ENCODE assay signal across 13 cellular contexts in the genomic region with DNA sequence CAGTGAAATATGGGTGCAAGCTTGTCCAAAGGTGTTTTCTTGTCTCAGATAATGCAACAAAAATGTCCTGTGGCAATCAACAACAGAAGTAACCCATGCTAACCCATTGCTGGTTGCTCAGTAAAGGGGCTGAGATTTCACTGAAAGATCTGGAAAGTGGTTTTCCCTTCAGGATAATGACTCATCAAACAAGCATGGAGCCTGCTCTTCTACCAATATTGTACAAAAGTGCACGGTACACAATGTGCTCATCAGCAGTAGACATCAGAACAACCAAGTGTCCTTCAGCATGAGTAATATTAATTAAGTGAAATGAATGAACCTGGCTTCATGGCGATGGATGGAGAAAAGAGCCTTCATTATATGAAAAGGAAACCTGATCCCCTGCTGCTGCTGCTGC.
DNase-seq lines count a peak whose midpoint lies in the region; TF ChIP-seq lines count a peak whose summit lies in the region.
"Had no signal": no experiment of that assay in that cellular context is flagged by ENCODE, and none has a peak within 500 bp of the region (broad histone marks: within the 10 kb centered on the region; RNA-seq: fewer than 3 reads in every experiment).

No MANE protein-coding gene starts in this region.

- no TSS peak for BruUV-seq in mammary epithelial cell (replicated peaks; lab: Mats Ljungman, UMichigan)

- in situ Hi-C loops in mammary epithelial cell (cut with MboI; ENCODE audit: low sequenced_read_pairs in 2 of 2) (no loop called here), transverse colon (cut with MboI; ENCODE audit: low pct_ligation_motif_present in 1 of 4, low pct_unique_long_range_greater_than_20kb in 1 of 4, low sequenced_read_pairs in 3 of 4) (no loop called here)

- dilution Hi-C loops in mammary epithelial cell (cut with HindIII; ENCODE audit: low sequenced_read_pairs): no loop called here

- no peak overlapping the region for H3K18ac ChIP-seq in mesendoderm (ENCODE audit: low read length)

- H3K9me3 ChIP-seq in mammary epithelial cell (replicated peaks; ENCODE audit: insufficient read depth, low read length) (peaks cover 2% of the 10 kb centered on the region), transverse colon (no peaks in the 10 kb centered on the region)
- H3K9me3 ChIP-seq in CD8-positive, alpha-beta memory T cell (ENCODE audit: low read length): no peaks in the 10 kb centered on the region
- H3K9me3 ChIP-seq: BE2C had no signal

- TF ChIP-seq POLR2A in transverse colon (IDR thresholded peaks at IDR 0.05): no peak

- no peak overlapping the region for H3K9ac ChIP-seq in mammary epithelial cell (ENCODE audit: insufficient read depth, low read length)
- no peak overlapping the region for H3K9ac ChIP-seq in mesendoderm (ENCODE audit: low read length)
- H3K9ac ChIP-seq: neural progenitor cell had no signal

- no peaks in the 10 kb centered on the region for H4K20me1 ChIP-seq in mammary epithelial cell (ENCODE audit: insufficient read depth, low read length)

- no peak overlapping the region for H3K23ac ChIP-seq in mesendoderm (ENCODE audit: low read length)

- peaks cover 2 to 7% (median 5%) of the 10 kb centered on the region in 5 donors for H3K9me3 Mint-ChIP-seq in CD8-positive, alpha-beta memory T cell

- 0% methylated on average over 2 of the region's 2 CpGs for WGBS in mammary epithelial cell (ENCODE audit: low coverage, missing lambda C conversion rate)
- WGBS in mesendoderm (ENCODE audit: extremely low coverage, insufficient coverage, low lambda C conversion rate): no CpG with 5 or more reads among the region's 2 CpGs
- WGBS in transverse colon (ENCODE audit: low coverage in 1 of 2), 2 donors: 73 to 84% methylated on average over 2 of the region's 2 CpGs

- H4K8ac ChIP-seq in mesendoderm (ENCODE audit: low read depth, low read length): peak overlapping the region; percentile 31

- H2BK15ac ChIP-seq in mesendoderm (replicated peaks; ENCODE audit: low read depth): no peak overlapping the region

- DNase-seq in DMS53 treated with DMSO at 0.1 percent for 48 hours (lab: John Stamatoyannopoulos, UW; ENCODE audit: unreplicated experiment) (peak; percentile 72), NCI-H226 (peak; percentile 64), mammary epithelial cell (peak; percentile 91), mesendoderm (no peak), SKM-1 treated with dmso at 0.1 percent for 144 hours (lab: John Stamatoyannopoulos, UW; ENCODE audit: unreplicated experiment) (no peak), transverse colon (no peak), HEK293T (ENCODE audit: extremely low spot score) (no peak)
- no peak for DNase-seq in CD8-positive, alpha-beta memory T cell
- DNase-seq: activated CD4-positive, alpha-beta T cell treated with anti-CD3 and anti-CD28 coated beads, Interleukin-2, amount 50 U/mL, for 1 hour; BE2C; caudate nucleus; kidney glomerular epithelial cell had no signal

- no peak overlapping the region for H3K27ac Mint-ChIP-seq in CD8-positive, alpha-beta memory T cell
- H3K27ac Mint-ChIP-seq: neural progenitor cell had no signal

- H3K36me3 Mint-ChIP-seq in CD8-positive, alpha-beta memory T cell: no peaks in the 10 kb centered on the region

- POLR2A ChIA-PET in CD8-positive, alpha-beta memory T cell (lab: Charles Lee): no interaction called here
- POLR2A ChIA-PET in HEK293T (lab: Yijun Ruan, JAX): no interaction called here

- H3K27ac ChIP-seq in mammary epithelial cell (ENCODE audit: insufficient read depth, low read depth, low read length) (peak overlapping the region; percentile 78), mesendoderm (ENCODE audit: low read depth, low read length) (no peak overlapping the region), transverse colon (no peak overlapping the region)
- H3K27ac ChIP-seq in CD8-positive, alpha-beta memory T cell (ENCODE audit: low read depth, low read length): no peak overlapping the region
- H3K27ac ChIP-seq: neural progenitor cell had no signal

- H3K4me1 Mint-ChIP-seq in CD8-positive, alpha-beta memory T cell: no peaks in the 10 kb centered on the region

- peaks cover 28% of the 10 kb centered on the region for H3K4me1 ChIP-seq in mammary epithelial cell (ENCODE audit: insufficient read depth, low read length)
- H3K4me1 ChIP-seq in mesendoderm (ENCODE audit: control insufficient read depth, low read depth, low read length): no peaks in the 10 kb centered on the region
- no peaks in the 10 kb centered on the region for H3K4me1 ChIP-seq in CD8-positive, alpha-beta memory T cell (ENCODE audit: insufficient read depth, low read length)
- H3K4me1 ChIP-seq in transverse colon: no peaks in the 10 kb centered on the region
- H3K4me1 ChIP-seq: BE2C had no signal

- no peak overlapping the region for H4K5ac ChIP-seq in mesendoderm (ENCODE audit: low read length)

- H3K4me3 ChIP-seq in mammary epithelial cell (replicated peaks in 1 of 3; ENCODE audit: insufficient read depth in 1 of 3, low read depth in 2 of 3, low read length in 3 of 3) (no peak overlapping the region), mesendoderm (ENCODE audit: low read length) (no peak overlapping the region), transverse colon (no peak overlapping the region)
- no peak overlapping the region for H3K4me3 ChIP-seq in CD8-positive, alpha-beta memory T cell (ENCODE audit: low read length)
- H3K4me3 ChIP-seq: neural progenitor cell had no signal

- TF ChIP-seq EP300 in transverse colon (IDR thresholded peaks at IDR 0.05; ENCODE audit: low read depth): no peak

- no peaks in the 10 kb centered on the region for H3K79me2 ChIP-seq in mammary epithelial cell (ENCODE audit: insufficient read depth, low read length)
- H3K79me2 ChIP-seq in mesendoderm (ENCODE audit: control insufficient read depth, insufficient read depth, low read length): no peaks in the 10 kb centered on the region

- H3K4me2 ChIP-seq in mammary epithelial cell (ENCODE audit: insufficient read depth, low read depth, low read length) (peak overlapping the region; percentile 54), mesendoderm (ENCODE audit: low read length) (no peak overlapping the region)
- H3K4me2 ChIP-seq: neural progenitor cell had no signal

- H3K4me3 Mint-ChIP-seq in CD8-positive, alpha-beta memory T cell: no peak overlapping the region
- H3K4me3 Mint-ChIP-seq: neural progenitor cell had no signal

- H2AFZ ChIP-seq in mammary epithelial cell (ENCODE audit: low read depth, low read length): peak overlapping the region; percentile 48
- H2AFZ ChIP-seq: neural progenitor cell had no signal

- no peak overlapping the region for H3K4ac ChIP-seq in mesendoderm (ENCODE audit: low read depth, low read length)

- intact Hi-C loops in mammary epithelial cell (cut with micrococcal nuclease): no loop called here
- intact Hi-C loops in transverse colon (cut with DNase I; ENCODE audit: low total_unique reads): no loop called here

- no peak overlapping the region for H3K56ac ChIP-seq in mesendoderm (ENCODE audit: low read length)

- H2AK5ac ChIP-seq in mesendoderm (ENCODE audit: low read length): no peak overlapping the region

- H3K36me3 ChIP-seq in mammary epithelial cell (ENCODE audit: insufficient read depth, low read length): no peaks in the 10 kb centered on the region
- H3K36me3 ChIP-seq in mesendoderm (ENCODE audit: control insufficient read depth, insufficient read depth, low read length): no peaks in the 10 kb centered on the region
- no peaks in the 10 kb centered on the region for H3K36me3 ChIP-seq in CD8-positive, alpha-beta memory T cell (ENCODE audit: insufficient read depth, low read length)
- no peaks in the 10 kb centered on the region for H3K36me3 ChIP-seq in transverse colon
- H3K36me3 ChIP-seq: BE2C, neural progenitor cell had no signal

- peaks cover 3 to 4% of the 10 kb centered on the region in 2 donors for H3K27me3 Mint-ChIP-seq in CD8-positive, alpha-beta memory T cell

- no peak overlapping the region for H2BK5ac ChIP-seq in mesendoderm (ENCODE audit: low read length)

- CTCF ChIA-PET in mammary epithelial cell (lab: Charles Lee; ENCODE audit: low non-redundant PET): no interaction called here
- CTCF ChIA-PET in CD8-positive, alpha-beta memory T cell (lab: Charles Lee): no interaction called here
- CTCF ChIA-PET in HEK293T (lab: Yijun Ruan, JAX): no interaction called here

- H3K79me1 ChIP-seq in mesendoderm (ENCODE audit: low read length): no peaks in the 10 kb centered on the region

- TF ChIP-seq CTCF in mammary epithelial cell (conservative IDR thresholded peaks at IDR 0.05 in 1 of 2, IDR thresholded peaks at IDR 0.05 in 1 of 2; ENCODE audit: extremely low read depth in 1 of 2, insufficient read depth in 1 of 2, low read depth in 1 of 2, low read length in 2 of 2) (no peak), transverse colon (IDR thresholded peaks at IDR 0.05) (no peak)

- no peak overlapping the region for H2BK120ac ChIP-seq in mesendoderm (ENCODE audit: low read depth, low read length)

- no peaks in the 10 kb centered on the region for H3K27me3 ChIP-seq in mammary epithelial cell (ENCODE audit: insufficient read depth, low read length)
- H3K27me3 ChIP-seq in mesendoderm (ENCODE audit: insufficient read depth, low read length, poor library complexity): no peaks in the 10 kb centered on the region
- no peaks in the 10 kb centered on the region for H3K27me3 ChIP-seq in CD8-positive, alpha-beta memory T cell (ENCODE audit: insufficient read depth, low read length, poor library complexity, severe bottlenecking)
- H3K27me3 ChIP-seq in transverse colon: no peaks in the 10 kb centered on the region
- H3K27me3 ChIP-seq: BE2C, neural progenitor cell had no signal

TF ChIP-seq in HEK293T, 16 proteins besides CTCF, POLR2A, EP300 and RAD21 (continues in another document):
- TF ChIP-seq CTBP1 (IDR thresholded peaks at IDR 0.05; ENCODE audit: borderline replicate concordance): no peak
- TF ChIP-seq FOXA1 (IDR thresholded peaks at IDR 0.05): no peak
- TF ChIP-seq ARNT (IDR thresholded peaks at IDR 0.05): no peak
- TF ChIP-seq, protein P1, sequence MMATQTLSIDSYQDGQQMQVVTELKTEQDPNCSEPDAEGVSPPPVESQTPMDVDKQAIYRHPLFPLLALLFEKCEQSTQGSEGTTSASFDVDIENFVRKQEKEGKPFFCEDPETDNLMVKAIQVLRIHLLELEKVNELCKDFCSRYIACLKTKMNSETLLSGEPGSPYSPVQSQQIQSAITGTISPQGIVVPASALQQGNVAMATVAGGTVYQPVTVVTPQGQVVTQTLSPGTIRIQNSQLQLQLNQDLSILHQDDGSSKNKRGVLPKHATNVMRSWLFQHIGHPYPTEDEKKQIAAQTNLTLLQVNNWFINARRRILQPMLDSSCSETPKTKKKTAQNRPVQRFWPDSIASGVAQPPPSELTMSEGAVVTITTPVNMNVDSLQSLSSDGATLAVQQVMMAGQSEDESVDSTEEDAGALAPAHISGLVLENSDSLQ (IDR thresholded peaks at IDR 0.05): no peak
- no peak for TF ChIP-seq LEF1 (IDR thresholded peaks at IDR 0.05; ENCODE audit: borderline replicate concordance)
- no peak for TF ChIP-seq FOXK2 (IDR thresholded peaks at IDR 0.05)
- no peak for TF ChIP-seq ELF4 (IDR thresholded peaks at IDR 0.05)
- TF ChIP-seq HDGF (IDR thresholded peaks at IDR 0.05; ENCODE audit: borderline replicate concordance): no peak
- TF ChIP-seq FOXM1 (IDR thresholded peaks at IDR 0.05; ENCODE audit: borderline replicate concordance): no peak
- TF ChIP-seq BHLHE40 (IDR thresholded peaks at IDR 0.05; ENCODE audit: borderline replicate concordance): no peak
- no peak for TF ChIP-seq SUZ12 (IDR thresholded peaks at IDR 0.05)
- TF ChIP-seq NFRKB (IDR thresholded peaks at IDR 0.05): no peak

Comparison
In these comparisons a context has a peak if more than half of its experiments do, and no peak if none do; other contexts are left out.
1. DNase-seq: peak in DMS53 treated with DMSO at 0.1 percent for 48 hours (single experiment), NCI-H226 (single experiment) and mammary epithelial cell (single experiment); none in mesendoderm (single experiment), SKM-1 treated with dmso at 0.1 percent for 144 hours (single experiment), CD8-positive, alpha-beta memory T cell (0 of 5), transverse colon (single experiment) and HEK293T (single experiment).